10 cellular contexts compared by ENCODE assay signal in the genomic region with DNA sequence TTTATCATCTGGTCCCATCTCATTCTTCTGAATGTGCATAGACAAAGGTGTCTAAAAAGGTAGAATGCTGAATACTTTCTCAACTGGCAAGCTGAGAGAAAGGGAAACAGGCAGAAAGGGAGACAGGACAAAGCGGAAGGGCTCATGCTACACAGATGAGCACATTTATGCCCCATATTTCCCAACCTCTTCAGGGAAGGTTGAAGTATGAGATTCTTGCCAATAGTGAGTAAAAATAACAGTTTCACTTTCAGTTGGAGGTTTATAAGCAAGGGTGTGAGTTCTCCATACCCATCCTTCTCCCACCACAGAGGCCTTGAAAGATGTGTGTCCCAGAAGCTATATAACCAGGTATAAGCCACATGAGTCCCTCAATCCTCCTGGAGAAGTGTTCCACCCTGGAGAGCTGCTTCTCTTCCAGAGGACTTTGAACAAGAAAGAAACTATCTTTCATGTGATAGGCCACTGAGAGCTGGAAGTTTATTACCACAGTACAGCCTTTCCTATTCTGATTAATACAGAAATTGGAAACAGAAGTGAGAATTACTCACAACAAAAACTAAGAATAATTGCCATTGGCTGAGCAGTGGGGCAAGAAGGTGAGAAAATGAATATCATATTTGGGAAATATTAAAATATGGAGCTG.
DNase-seq lines count a peak whose midpoint lies in the region; ATAC-seq and TF ChIP-seq lines count a peak whose summit lies in the region.
"Had no signal": no experiment of that assay in that cellular context is flagged by ENCODE, and none has a peak within 500 bp of the region (broad histone marks: within the 10 kb centered on the region; RNA-seq: fewer than 3 reads in every experiment).

No MANE protein-coding gene starts in this region.

- H3K14ac ChIP-seq in neuronal stem cell (ENCODE audit: low read length), result no peak overlapping the region

- H3K27ac ChIP-seq in SK-N-SH (ENCODE audit: low read depth in 2 of 2, low read length in 1 of 2), result no peak overlapping the region
- H3K27ac ChIP-seq in neural progenitor cell, result no peak overlapping the region
- H3K27ac ChIP-seq in neuronal stem cell (replicated peaks; ENCODE audit: low read length), result no peak overlapping the region
- H3K27ac ChIP-seq: pancreas had no signal

- H3K9me3 ChIP-seq in SK-N-SH, result no peaks in the 10 kb centered on the region
- no peaks in the 10 kb centered on the region for H3K9me3 ChIP-seq in neural progenitor cell (ENCODE audit: low read depth)
- peaks cover 0 to 8% of the 10 kb centered on the region in 2 donors for H3K9me3 ChIP-seq in neuronal stem cell (replicated peaks in 1 of 2; ENCODE audit: control insufficient read depth in 2 of 2, insufficient read depth in 1 of 2, low read depth in 1 of 2, low read length in 2 of 2)
- H3K9me3 ChIP-seq: pancreas had no signal

- H3K4me1 Mint-ChIP-seq in activated T-cell treated with anti-CD3 and anti-CD28 coated beads, Interleukin-2, amount 50 U/mL, for 72 hours (ENCODE audit: low read depth), result peaks cover 10% of the 10 kb centered on the region
- H3K4me1 Mint-ChIP-seq in neural progenitor cell, result peaks cover 14% of the 10 kb centered on the region

- no peaks in the 10 kb centered on the region for H3K9me2 ChIP-seq in SK-N-SH

- peaks cover 3 to 7% of the 10 kb centered on the region in 2 donors for H3K36me3 Mint-ChIP-seq in activated T-cell treated with anti-CD3 and anti-CD28 coated beads, Interleukin-2, amount 50 U/mL, for 72 hours (ENCODE audit: insufficient read depth in 2 of 2)
- H3K36me3 Mint-ChIP-seq in neural progenitor cell, result peaks cover 4% of the 10 kb centered on the region

- peaks cover 5 to 10% of the 10 kb centered on the region in 2 donors for H3K9me3 Mint-ChIP-seq in activated T-cell treated with anti-CD3 and anti-CD28 coated beads, Interleukin-2, amount 50 U/mL, for 72 hours
- H3K9me3 Mint-ChIP-seq in neural progenitor cell, result peaks cover 27% of the 10 kb centered on the region

- POLR2A ChIA-PET in SK-N-SH (lab: Yijun Ruan, JAX), result no interaction called here

- peak overlapping the region; percentile 17 for H3K27ac Mint-ChIP-seq in activated T-cell treated with anti-CD3 and anti-CD28 coated beads, Interleukin-2, amount 50 U/mL, for 72 hours
- peak overlapping the region; percentile 36 for H3K27ac Mint-ChIP-seq in neural progenitor cell

- no peak overlapping the region for H3K4me2 ChIP-seq in SK-N-SH
- no peak overlapping the region for H3K4me2 ChIP-seq in neural progenitor cell
- H3K4me2 ChIP-seq in neuronal stem cell (ENCODE audit: insufficient read depth, low read length, poor library complexity, severe bottlenecking), result no peak overlapping the region

- H3K27me3 ChIP-seq in SK-N-SH (ENCODE audit: insufficient read depth) (no peaks in the 10 kb centered on the region), neural progenitor cell (no peaks in the 10 kb centered on the region), neuronal stem cell (ENCODE audit: control insufficient read depth in 3 of 3, insufficient read depth in 3 of 3, low read depth in 1 of 3, low read length in 3 of 3) (no peaks in the 10 kb centered on the region)
- H3K27me3 ChIP-seq: pancreas had no signal

- DNase-seq in SK-N-SH (no peak), neural progenitor cell (ENCODE audit: low spot score) (no peak), GM13976 (ENCODE audit: low spot score) (no peak), SHP77 (lab: John Stamatoyannopoulos, UW) (no peak), neuronal stem cell (ENCODE audit: low spot score) (no peak)
- no peak for DNase-seq in activated T-cell treated with anti-CD3 and anti-CD28 coated beads, Interleukin-2, amount 50 U/mL, for 72 hours
- DNase-seq: Kasumi-1, pancreas had no signal

- in situ Hi-C loops in GM13976 (cut with MboI; ENCODE audit: low sequenced_read_pairs, unreplicated experiment), result no loop called here

- H4K8ac ChIP-seq in neuronal stem cell (ENCODE audit: low read depth, low read length), result no peak overlapping the region

- H3K4ac ChIP-seq in neuronal stem cell (ENCODE audit: low read length), result no peak overlapping the region

- H3K4me3 ChIP-seq in SK-N-SH (ENCODE audit: low read depth in 2 of 2, low read length in 1 of 2) (no peak overlapping the region), neural progenitor cell (no peak overlapping the region), neuronal stem cell (ENCODE audit: low read length in 2 of 2) (no peak overlapping the region)
- H3K4me3 ChIP-seq: pancreas had no signal

- no peak overlapping the region for H3K9ac ChIP-seq in SK-N-SH
- H3K9ac ChIP-seq in neural progenitor cell, result no peak overlapping the region
- H3K9ac ChIP-seq in neuronal stem cell (ENCODE audit: low read depth, low read length, poor library complexity), result no peak overlapping the region

- no peak overlapping the region for H3K18ac ChIP-seq in neuronal stem cell (ENCODE audit: low read length)

- WGBS in SK-N-SH (ENCODE audit: low lambda C conversion rate), result 47% methylated on average over 1 of the region's 1 CpG
- WGBS in neuronal stem cell (ENCODE audit: extremely low coverage in 2 of 2, insufficient read length in 2 of 2, insufficient replicate concordance in 1 of 2), 2 donors, result no CpG with 5 or more reads among the region's 1 CpG

- TF ChIP-seq CTCF in SK-N-SH (IDR thresholded peaks at IDR 0.05) (no peak), neural progenitor cell (IDR thresholded peaks at IDR 0.05) (no peak), GM13976 (IDR thresholded peaks at IDR 0.05; ENCODE audit: borderline replicate concordance, control extremely low read depth, extremely low read depth, insufficient read depth, missing control alignments) (no peak)

- H3K4me3 Mint-ChIP-seq in activated T-cell treated with anti-CD3 and anti-CD28 coated beads, Interleukin-2, amount 50 U/mL, for 72 hours, result peak overlapping the region; percentile 17 to 62
- H3K4me3 Mint-ChIP-seq in neural progenitor cell, result no peak overlapping the region

- H3K27me3 Mint-ChIP-seq in activated T-cell treated with anti-CD3 and anti-CD28 coated beads, Interleukin-2, amount 50 U/mL, for 72 hours (ENCODE audit: low read depth), result no peaks in the 10 kb centered on the region
- peaks cover 8% of the 10 kb centered on the region for H3K27me3 Mint-ChIP-seq in neural progenitor cell (ENCODE audit: insufficient read depth, low read depth)

- no peaks in the 10 kb centered on the region for H3F3A ChIP-seq in SK-N-SH (replicated peaks; ENCODE audit: insufficient read depth)
- H3F3A ChIP-seq in neural progenitor cell (ENCODE audit: low read depth), result peaks cover 13% of the 10 kb centered on the region

- H3K4me1 ChIP-seq in SK-N-SH (ENCODE audit: control insufficient read depth in 1 of 2, insufficient read depth in 2 of 2, low read depth in 1 of 2, low read length in 1 of 2), result no peaks in the 10 kb centered on the region
- H3K4me1 ChIP-seq in neural progenitor cell, result peaks cover 16% of the 10 kb centered on the region
- H3K4me1 ChIP-seq in neuronal stem cell (ENCODE audit: control insufficient read depth in 2 of 2, insufficient read depth in 1 of 2, low read depth in 1 of 2, low read length in 2 of 2), result peaks cover 4 to 5% of the 10 kb centered on the region in 2 donors
- H3K4me1 ChIP-seq: pancreas had no signal

- CTCF ChIA-PET in SK-N-SH (lab: Yijun Ruan, JAX), result no interaction called here

- H2AK5ac ChIP-seq in neuronal stem cell (ENCODE audit: low read depth, low read length), result no peak overlapping the region

- no peaks in the 10 kb centered on the region for H3K79me2 ChIP-seq in SK-N-SH (ENCODE audit: insufficient read depth)
- H3K79me2 ChIP-seq in neural progenitor cell (ENCODE audit: low read depth), result no peaks in the 10 kb centered on the region

- no peak overlapping the region for H2BK120ac ChIP-seq in neuronal stem cell (ENCODE audit: low read depth, low read length)

- no peak for TF ChIP-seq RAD21 in SK-N-SH (IDR thresholded peaks at IDR 0.05; ENCODE audit: low read length)

- H4K20me1 ChIP-seq in SK-N-SH (ENCODE audit: insufficient read depth) (no peaks in the 10 kb centered on the region), neural progenitor cell (ENCODE audit: low read depth) (no peaks in the 10 kb centered on the region)

- no peaks in the 10 kb centered on the region for H3K36me3 ChIP-seq in SK-N-SH (replicated peaks in 1 of 2; ENCODE audit: control insufficient read depth in 1 of 2, insufficient read depth in 2 of 2, low read length in 1 of 2)
- H3K36me3 ChIP-seq in neural progenitor cell, result no peaks in the 10 kb centered on the region
- H3K36me3 ChIP-seq in neuronal stem cell (replicated peaks in 1 of 2; ENCODE audit: control insufficient read depth in 2 of 2, insufficient read depth in 2 of 2, low read length in 2 of 2), result no peaks in the 10 kb centered on the region
- H3K36me3 ChIP-seq: pancreas had no signal

- no peak overlapping the region for H2BK12ac ChIP-seq in neuronal stem cell (ENCODE audit: low read length)

- ATAC-seq in SK-N-SH treated with all-trans-retinoic acid at 6 μM for 48 hours (no peak), HG02588 (IDR thresholded peaks at IDR 0.05; ENCODE audit: unreplicated experiment) (peak; percentile 44)
- ATAC-seq in activated T-cell treated with anti-CD3 and anti-CD28 coated beads, Interleukin-2, amount 50 U/mL, for 72 hours (replicated peaks in 1 of 2), result peak; percentile 51 to 58

- no peak overlapping the region for H2BK5ac ChIP-seq in neuronal stem cell (ENCODE audit: low read length)

- H2BK15ac ChIP-seq in neuronal stem cell (ENCODE audit: low read length), result no peak overlapping the region

- no peaks in the 10 kb centered on the region for H3K79me1 ChIP-seq in neuronal stem cell (ENCODE audit: low read depth, low read length)

- no peak for TF ChIP-seq EP300 in SK-N-SH (IDR thresholded peaks at IDR 0.05; ENCODE audit: borderline replicate concordance in 1 of 2, low read depth in 1 of 2, low read length in 1 of 2)

- no peak overlapping the region for H3K23ac ChIP-seq in neuronal stem cell (ENCODE audit: low read depth, low read length, poor library complexity)

- H4K91ac ChIP-seq in neuronal stem cell (ENCODE audit: low read depth, low read length, poor library complexity), result no peak overlapping the region

- H2AFZ ChIP-seq in SK-N-SH (ENCODE audit: low read depth) (0 out of 2 replicates have a peak overlapping the region, but pooled peaks have one; percentile 26), neural progenitor cell (replicated peaks) (no peak overlapping the region), neuronal stem cell (ENCODE audit: low read length) (no peak overlapping the region)

TF ChIP-seq in SK-N-SH, 30 proteins besides CTCF, POLR2A, EP300 and RAD21 (continues in another document):
- TF ChIP-seq ELF1 (IDR thresholded peaks at IDR 0.05), result no peak

TF ChIP-seq in SK-N-SH treated with all-trans-retinoic acid at 6 μM for 48 hours, 23 proteins besides CTCF, POLR2A, EP300 and RAD21 (continues in another document):
- TF ChIP-seq GLIS3 (CRISPR knock-in tag; IDR thresholded peaks at IDR 0.05) (no peak), CSDC2 (CRISPR knock-in tag; IDR thresholded peaks at IDR 0.05) (no peak), ZNF8 (CRISPR knock-in tag; IDR thresholded peaks at IDR 0.05) (no peak)
